In genomic region chr10:114045738-114046458, GRCh38 we compare ENCODE assay signal across 11 cellular contexts. TPM values are rescaled to one million over a fixed set of nuclear protein-coding genes. Genes with fewer than 3 reads are reported as not detected.
DNase-seq lines count a peak whose midpoint lies in the region; ATAC-seq, FAIRE-seq and TF ChIP-seq lines count a peak whose summit lies in the region.
"Had no signal": no experiment of that assay in that cellular context is flagged by ENCODE, and none has a peak within 500 bp of the region (broad histone marks: within the 10 kb centered on the region; RNA-seq: fewer than 3 reads in every experiment).

No MANE protein-coding gene starts in this region.

- no peaks in the 10 kb centered on the region for H3K36me3 ChIP-seq in small intestine (ENCODE audit: control insufficient read depth in 2 of 2, insufficient read depth in 2 of 2, low read length in 2 of 2)
- H3K36me3 ChIP-seq: thyroid gland had no signal

- DNase-seq in DMS 273 (lab: John Stamatoyannopoulos, UW; ENCODE audit: unreplicated experiment) (peak; percentile 24), DMS 273 treated with DMSO at 0.1 percent for 48 hours (lab: John Stamatoyannopoulos, UW) (no peak), T-helper 17 cell (no peak), glutamatergic neuron (no peak), small intestine (no peak), LoVo (ENCODE audit: low spot score) (no peak), foreskin melanocyte (no peak)
- DNase-seq: activated CD4-positive, alpha-beta T cell treated with anti-CD3 and anti-CD28 coated beads, Interleukin-2, amount 50 U/mL, for 4 hours had no signal

- no peak for TF ChIP-seq CTCF in glutamatergic neuron (IDR thresholded peaks at IDR 0.05; ENCODE audit: partially characterized antibody, unreplicated experiment)

- peaks cover 70% of the 10 kb centered on the region for H3K27me3 Mint-ChIP-seq in T-helper 17 cell
- H3K27me3 Mint-ChIP-seq in glutamatergic neuron (ENCODE audit: unreplicated experiment): peaks cover 11% of the 10 kb centered on the region

- H3K36me3 Mint-ChIP-seq in T-helper 17 cell (ENCODE audit: low read depth) (peaks cover 6% of the 10 kb centered on the region), glutamatergic neuron (ENCODE audit: unreplicated experiment) (no peaks in the 10 kb centered on the region)

- H3K9me3 Mint-ChIP-seq in glutamatergic neuron (ENCODE audit: unreplicated experiment): no peaks in the 10 kb centered on the region

- no peak for FAIRE-seq in small intestine (lab: Jason Lieb, UNC)

- peak overlapping the region; percentile 51 to 52 for H3K4me3 ChIP-seq in small intestine (ENCODE audit: low read depth in 1 of 2, low read length in 2 of 2)

- H3K4me1 ChIP-seq in small intestine (ENCODE audit: control insufficient read depth in 2 of 2, insufficient read depth in 1 of 2, low read depth in 1 of 2, low read length in 1 of 2): peaks cover 0 to 5% of the 10 kb centered on the region in 2 donors
- H3K4me1 ChIP-seq: thyroid gland had no signal

- H3K27me3 ChIP-seq in small intestine (ENCODE audit: control insufficient read depth in 2 of 2, insufficient read depth in 2 of 2, low read length in 2 of 2): peaks cover 2 to 12% of the 10 kb centered on the region in 2 donors

- H3K9me3 ChIP-seq in T-helper 17 cell (ENCODE audit: control insufficient read depth, low read length, poor library complexity, severe bottlenecking) (no peaks in the 10 kb centered on the region), small intestine (ENCODE audit: control insufficient read depth, low read depth) (no peaks in the 10 kb centered on the region)
- H3K9me3 ChIP-seq: thyroid gland had no signal

- H3K4me1 Mint-ChIP-seq in T-helper 17 cell (peaks cover 14% of the 10 kb centered on the region), glutamatergic neuron (ENCODE audit: low read depth, unreplicated experiment) (peaks cover 5% of the 10 kb centered on the region)

- peak overlapping the region in 1 of 2 donors; percentile 68 for H3K27ac ChIP-seq in small intestine (ENCODE audit: low read depth in 1 of 2, low read length in 1 of 2)
- H3K27ac ChIP-seq: 22Rv1, thyroid gland had no signal

- ATAC-seq in T-helper 17 cell: no peak
- ATAC-seq in GM18502 (IDR thresholded peaks at IDR 0.05; ENCODE audit: poor library complexity, unreplicated experiment): no peak

- 37 to 47% (median 39%) methylated on average over 13 of the region's 13 CpGs for WGBS in small intestine, 3 donors

- H3K4me3 Mint-ChIP-seq in T-helper 17 cell (peak overlapping the region; percentile 70), glutamatergic neuron (ENCODE audit: unreplicated experiment) (peak overlapping the region; percentile 41)

- H3K27ac Mint-ChIP-seq in T-helper 17 cell: no peak overlapping the region
- H3K27ac Mint-ChIP-seq in glutamatergic neuron (ENCODE audit: unreplicated experiment): no peak overlapping the region

RNA-seq across cellular contexts. Expression of gene ADRB1, which starts 2.2 kb away (rescaled TPM):
- total RNA-seq in T-helper 17 cell: under 1 TPM; 0.10 to 0.16 TPM
- total RNA-seq in glutamatergic neuron (ENCODE audit: unreplicated experiment): not detected
- under 1 TPM in 2 of 3 donors, not detected in 1; 0.54 to 0.84 TPM for polyA plus RNA-seq in small intestine
